In the genomic region with DNA sequence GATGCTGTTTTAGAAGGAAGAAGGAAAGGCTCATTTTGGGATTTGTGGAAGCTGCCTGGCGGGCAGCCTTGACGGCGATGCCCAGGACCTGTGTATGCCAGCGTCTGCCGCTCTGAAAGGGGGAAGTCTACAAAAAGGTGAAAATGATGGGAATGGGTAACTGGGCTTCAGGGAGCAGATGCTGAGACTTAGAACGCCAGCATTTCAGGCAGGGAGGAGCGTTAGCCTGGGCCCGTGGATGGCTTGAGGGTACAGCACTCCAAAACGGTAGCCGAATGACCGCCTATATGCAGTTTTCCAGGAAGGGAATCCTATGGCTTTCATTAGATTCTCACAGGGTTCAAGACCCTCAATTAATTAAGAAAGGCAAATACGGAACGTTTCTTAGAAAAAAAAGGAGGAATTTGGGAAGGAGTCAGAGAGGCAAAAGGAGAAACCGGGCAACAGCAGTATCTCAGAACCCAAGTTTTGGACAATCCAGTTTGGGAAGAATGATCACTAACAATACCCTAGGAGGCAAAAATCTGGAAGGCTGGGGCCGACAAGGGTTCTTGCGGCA, we compare ENCODE assay signal across 8 cellular contexts. TPM values are rescaled to one million over a fixed set of nuclear protein-coding genes. Genes with fewer than 3 reads are reported as not detected.
DNase-seq lines count a peak whose midpoint lies in the region; ATAC-seq and TF ChIP-seq lines count a peak whose summit lies in the region.

No MANE protein-coding gene starts in this region.

- no peak for TF ChIP-seq CTCF in astrocyte of the spinal cord (IDR thresholded peaks at IDR 0.05; ENCODE audit: low read depth, low read length)
- no peak for TF ChIP-seq CTCF in spleen (IDR thresholded peaks at IDR 0.05 in 8 of 11, conservative IDR thresholded peaks at IDR 0.05 in 3 of 11)

- H3K9ac ChIP-seq in BLaER1 treated with 17β-estradiol and CSF1 and Interleukin-3, amounts not matched to agents 10 nM and 100 nM: peak overlapping the region; percentile 74 to 90 (median 87)

- no peak for TF ChIP-seq POLR2A in spleen (IDR thresholded peaks at IDR 0.05)

- H3K4me3 Mint-ChIP-seq in IgD-negative memory B cell: peak overlapping the region; percentile 94 to 99 (median 98)
- H3K4me3 Mint-ChIP-seq in immature natural killer cell: peak overlapping the region; percentile 91 to 98 (median 95)

- ATAC-seq in HG03378 (IDR thresholded peaks at IDR 0.05; ENCODE audit: unreplicated experiment) (no peak), HG03442 (IDR thresholded peaks at IDR 0.05; ENCODE audit: unreplicated experiment) (no peak), GM19023 (IDR thresholded peaks at IDR 0.05; ENCODE audit: unreplicated experiment) (no peak)

- no peaks in the 10 kb centered on the region for H3K27me3 ChIP-seq in BLaER1 treated with 17β-estradiol and CSF1 and Interleukin-3, amounts not matched to agents 10 nM and 100 nM
- H3K27me3 ChIP-seq in spleen (replicated peaks in 1 of 7): no peaks in the 10 kb centered on the region

- intact Hi-C loops in spleen (cut with DNase I; ENCODE audit: low total_unique reads): no loop called here

- peaks cover 0 to 2% (median 0%) of the 10 kb centered on the region in 3 donors for H3K9me3 Mint-ChIP-seq in IgD-negative memory B cell
- no peaks in the 10 kb centered on the region for H3K9me3 Mint-ChIP-seq in immature natural killer cell

- H4K20me1 ChIP-seq in BLaER1 treated with 17β-estradiol and CSF1 and Interleukin-3, amounts not matched to agents 10 nM and 100 nM: no peaks in the 10 kb centered on the region

- peaks cover 15 to 32% (median 24%) of the 10 kb centered on the region in 10 experiments for H3K4me1 ChIP-seq in BLaER1 treated with 17β-estradiol and CSF1 and Interleukin-3, amounts not matched to agents 10 nM and 100 nM
- peaks cover 5 to 31% (median 20%) of the 10 kb centered on the region in 6 donors for H3K4me1 ChIP-seq in spleen

- in situ Hi-C loops in astrocyte of the spinal cord (cut with HindIII; ENCODE audit: low sequenced_read_pairs): no loop called here

- peaks cover 10 to 19% (median 14%) of the 10 kb centered on the region in 3 donors for H3K4me1 Mint-ChIP-seq in IgD-negative memory B cell
- H3K4me1 Mint-ChIP-seq in immature natural killer cell: peaks cover 29 to 33% of the 10 kb centered on the region in 2 donors

- 13 to 19% (median 17%) methylated on average over 16 of the region's 16 CpGs for WGBS in spleen, 5 donors

- peaks cover 12 to 36% (median 26%) of the 10 kb centered on the region in 11 experiments for H3K36me3 ChIP-seq in BLaER1 treated with 17β-estradiol and CSF1 and Interleukin-3, amounts not matched to agents 10 nM and 100 nM
- H3K36me3 ChIP-seq in spleen: peaks cover 0 to 33% (median 10%) of the 10 kb centered on the region in 6 donors

- H3K27ac ChIP-seq in BLaER1 treated with 17β-estradiol and CSF1 and Interleukin-3, amounts not matched to agents 10 nM and 100 nM: peak overlapping the region; percentile 30 to 93 (median 85)
- peak overlapping the region; percentile 87 to 96 (median 94) for H3K27ac ChIP-seq in spleen

- H3K36me3 Mint-ChIP-seq in IgD-negative memory B cell (peaks cover 4% of the 10 kb centered on the region), immature natural killer cell (peaks cover 12 to 28% (median 19%) of the 10 kb centered on the region in 3 donors)

- H3K4me3 ChIP-seq in BLaER1 treated with 17β-estradiol and CSF1 and Interleukin-3, amounts not matched to agents 10 nM and 100 nM: peak overlapping the region; percentile 63 to 82 (median 71)
- H3K4me3 ChIP-seq in astrocyte of the spinal cord (ENCODE audit: low read depth, low read length) (peak overlapping the region; percentile 58), spleen (peak overlapping the region; percentile 59 to 91 (median 80))

- peak; percentile 40 for DNase-seq in astrocyte of the spinal cord (ENCODE audit: low read depth, low spot score)
- DNase-seq in immature natural killer cell: no peak
- peak; percentile 75 for DNase-seq in spleen

- H3K27ac Mint-ChIP-seq in IgD-negative memory B cell: peak overlapping the region; percentile 65 to 89 (median 66)
- H3K27ac Mint-ChIP-seq in immature natural killer cell: peak overlapping the region; percentile 91 to 95 (median 94)

- H3K9me3 ChIP-seq in BLaER1 treated with 17β-estradiol and CSF1 and Interleukin-3, amounts not matched to agents 10 nM and 100 nM (replicated peaks in 1 of 11): no peaks in the 10 kb centered on the region
- H3K9me3 ChIP-seq in spleen: no peaks in the 10 kb centered on the region

- no peaks in the 10 kb centered on the region for H3K27me3 Mint-ChIP-seq in IgD-negative memory B cell
- peaks cover 3 to 16% (median 7%) of the 10 kb centered on the region in 3 donors for H3K27me3 Mint-ChIP-seq in immature natural killer cell (ENCODE audit: low read depth in 3 of 3)

- peak overlapping the region; percentile 81 to 96 (median 92) for H3K4me2 ChIP-seq in BLaER1 treated with 17β-estradiol and CSF1 and Interleukin-3, amounts not matched to agents 10 nM and 100 nM

RNA-seq across cellular contexts. Expression of a gene that starts 0.7 kb away (rescaled TPM):
- 6.9 TPM for polyA plus RNA-seq in IgD-negative memory B cell
- 10 to 100 TPM in 2 of 3 donors, 1 to 10 TPM in 1; 5.9 to 12.6 (median 11.2) TPM for polyA plus RNA-seq in immature natural killer cell
- 1 to 10 TPM; 8.1 to 9.9 (median 9.4) TPM for total RNA-seq in spleen
- polyA plus RNA-seq in spleen: 1 to 10 TPM; 3.1 to 4.9 (median 4.3) TPM

RNA-seq across cellular contexts. Expression of a gene that starts 22.7 kb away (rescaled TPM):
- not detected for polyA plus RNA-seq in IgD-negative memory B cell
- polyA plus RNA-seq in immature natural killer cell: not detected
- total RNA-seq in spleen: under 1 TPM in 1 of 7 donors, not detected in 6; 0.74 TPM
- under 1 TPM in 1 of 3 donors, not detected in 2; 0.07 TPM for polyA plus RNA-seq in spleen

RNA-seq across cellular contexts. Expression of a gene that starts 35.8 kb away (rescaled TPM):
- 0.81 TPM for polyA plus RNA-seq in IgD-negative memory B cell
- under 1 TPM in 2 of 3 donors, not detected in 1; 0.27 to 0.82 TPM for polyA plus RNA-seq in immature natural killer cell
- total RNA-seq in spleen: 10 to 100 TPM in 1 of 7 donors, 1 to 10 TPM in 6; 2.7 to 10.7 (median 5.8) TPM
- 1 to 10 TPM; 3.7 to 9.7 (median 6.9) TPM for polyA plus RNA-seq in spleen

Comparison
In these comparisons a context has a peak if more than half of its experiments do, and no peak if none do; other contexts are left out.
1. DNase-seq: peak in astrocyte of the spinal cord (single experiment) and spleen (single experiment); none in immature natural killer cell (0 of 3).
2. Peak in every context shown above with its lines, with median percentiles within 50 percentile points of each other: H3K4me3 ChIP-seq.